In genomic region chr6:75437451-75438185, GRCh38 we compare ENCODE assay signal across 13 cellular contexts. TPM values are rescaled to one million over a fixed set of nuclear protein-coding genes. Genes with fewer than 3 reads are reported as not detected.
DNase-seq lines count a peak whose midpoint lies in the region; ATAC-seq, FAIRE-seq and TF ChIP-seq lines count a peak whose summit lies in the region.
"Had no signal": no experiment of that assay in that cellular context is flagged by ENCODE, and none has a peak within 500 bp of the region (broad histone marks: within the 10 kb centered on the region; RNA-seq: fewer than 3 reads in every experiment).

No MANE protein-coding gene starts in this region.

- H3K4me1 Mint-ChIP-seq in activated CD8-positive, alpha-beta T cell treated with anti-CD3 and anti-CD28 coated beads, Interleukin-2, amount 10 ng/mL, durations not matched to agents 7 days and 5 days (ENCODE audit: low read depth), result no peaks in the 10 kb centered on the region

- H2BK20ac ChIP-seq in IMR-90 (ENCODE audit: low read depth, low read length) (peak overlapping the region; percentile 57), H1 (ENCODE audit: low read length) (no peak overlapping the region)

- no peak overlapping the region for H2AFZ ChIP-seq in IMR-90 (replicated peaks; ENCODE audit: low read length, poor library complexity)
- 0 out of 2 replicates have a peak overlapping the region, but pooled peaks have one; percentile 5 for H2AFZ ChIP-seq in H1 (ENCODE audit: low read length)

- DNase-seq in IMR-90, result peak; percentile 80
- DNase-seq in H1 (ENCODE audit: low read depth in 1 of 2, low spot score in 2 of 2), result no peak
- no peak for DNase-seq in lower lobe of right lung
- DNase-seq in tibial artery, result peak in 1 of 2 donors; percentile 64
- DNase-seq in DMS79 treated with DMSO at 0.1 percent for 48 hours (lab: John Stamatoyannopoulos, UW), result no peak
- DNase-seq in activated T-cell treated with anti-CD3 and anti-CD28 coated beads, Interleukin-2, amount 50 U/mL, for 48 hours, result no peak
- DNase-seq in activated CD8-positive, alpha-beta T cell treated with anti-CD3 and anti-CD28 coated beads, Interleukin-2, amount 10 ng/mL, durations not matched to agents 7 days and 5 days, result no peak
- DNase-seq in activated CD4-positive, alpha-beta T cell treated with anti-CD3 and anti-CD28 coated beads, Interleukin-2, amount 50 U/mL, for 48 hours, result no peak
- DNase-seq: activated naive CD4-positive, alpha-beta T cell treated with Interleukin-2 at 50 U/mL for 16 hours; Caco-2; SHP77 had no signal

- H2BK5ac ChIP-seq in IMR-90 (ENCODE audit: low read depth, low read length, poor library complexity, severe bottlenecking) (peak overlapping the region; percentile 90), H1 (ENCODE audit: low read depth, low read length) (no peak overlapping the region)

- H3K79me2 ChIP-seq in H1 (ENCODE audit: control insufficient read depth in 1 of 2, insufficient read depth in 2 of 2, low read length in 2 of 2), result no peaks in the 10 kb centered on the region

- H2AK9ac ChIP-seq in IMR-90 (replicated peaks; ENCODE audit: low read depth, low read length, poor library complexity), result no peak overlapping the region

- H3K14ac ChIP-seq in IMR-90 (replicated peaks; ENCODE audit: low read depth, low read length) (peak overlapping the region; percentile 47; the same call in 1 of the 2 replicates), H1 (ENCODE audit: insufficient read length) (no peak overlapping the region)

- no peak overlapping the region; the same call in 1 of the 2 replicates for H3K23ac ChIP-seq in IMR-90 (ENCODE audit: low read depth, low read length)
- H3K23ac ChIP-seq in H1 (ENCODE audit: insufficient read length), result no peak overlapping the region

- no peaks in the 10 kb centered on the region for H3K23me2 ChIP-seq in H1 (ENCODE audit: low read depth, low read length)

- H3K4me3 ChIP-seq in IMR-90 (ENCODE audit: insufficient read depth, low read depth, low read length) (no peak overlapping the region), H1 (ENCODE audit: extremely low read depth in 1 of 4, insufficient read depth in 2 of 4, low read depth in 3 of 4, low read length in 4 of 4) (no peak overlapping the region), lower lobe of right lung (no peak overlapping the region), tibial artery (no peak overlapping the region)

- H3K9ac ChIP-seq in IMR-90 (ENCODE audit: low read depth, low read length), result no peak overlapping the region
- H3K9ac ChIP-seq in H1 (replicated peaks in 1 of 4; ENCODE audit: extremely low read depth in 1 of 4, low read depth in 3 of 4, low read length in 3 of 4), result no peak overlapping the region

- peaks cover 2% of the 10 kb centered on the region; the same call in 1 of the 2 replicates for H3K9me1 ChIP-seq in IMR-90 (ENCODE audit: insufficient read depth, low read length)

- H2AK5ac ChIP-seq in IMR-90 (ENCODE audit: low read depth, low read length), result no peak overlapping the region
- no peak overlapping the region for H2AK5ac ChIP-seq in H1 (ENCODE audit: low read depth, low read length)

- H3K9me3 ChIP-seq in IMR-90 (ENCODE audit: control insufficient read depth, insufficient read depth, low read length) (no peaks in the 10 kb centered on the region), H1 (ENCODE audit: insufficient read depth in 2 of 2, low read depth in 1 of 2, low read length in 1 of 2) (peaks cover 0 to 2% of the 10 kb centered on the region in 2 experiments; a peak in 1 of 4 replicates), lower lobe of right lung (no peaks in the 10 kb centered on the region), tibial artery (no peaks in the 10 kb centered on the region)
- H3K9me3 ChIP-seq: Caco-2 had no signal

- H3K27me3 Mint-ChIP-seq in activated CD8-positive, alpha-beta T cell treated with anti-CD3 and anti-CD28 coated beads, Interleukin-2, amount 10 ng/mL, durations not matched to agents 7 days and 5 days (ENCODE audit: low read depth), result no peaks in the 10 kb centered on the region
- H3K27me3 Mint-ChIP-seq: progenitor cell of endocrine pancreas had no signal

- H3K79me1 ChIP-seq in IMR-90 (ENCODE audit: low read depth in 1 of 2, low read length in 2 of 2), result no peaks in the 10 kb centered on the region
- no peaks in the 10 kb centered on the region for H3K79me1 ChIP-seq in H1 (ENCODE audit: low read depth, low read length)

- H4K20me1 ChIP-seq in IMR-90 (ENCODE audit: insufficient read depth, low read length) (no peaks in the 10 kb centered on the region), H1 (replicated peaks in 1 of 2; ENCODE audit: control insufficient read depth in 1 of 2, insufficient read depth in 2 of 2, low read length in 2 of 2) (no peaks in the 10 kb centered on the region)

- FAIRE-seq in H1 (lab: Jason Lieb, UNC), result no peak
- FAIRE-seq: GM12892 had no signal

- H3K36me3 Mint-ChIP-seq in activated CD8-positive, alpha-beta T cell treated with anti-CD3 and anti-CD28 coated beads, Interleukin-2, amount 10 ng/mL, durations not matched to agents 7 days and 5 days (ENCODE audit: low read depth), result no peaks in the 10 kb centered on the region

- BruUV-seq in IMR-90 (replicated peaks; lab: Mats Ljungman, UMichigan), result no TSS peak

- no peak overlapping the region for H3K27ac ChIP-seq in IMR-90 (ENCODE audit: insufficient read depth, low read length)
- no peak overlapping the region for H3K27ac ChIP-seq in H1 (ENCODE audit: low read depth, low read length)
- H3K27ac ChIP-seq in lower lobe of right lung, result peak overlapping the region; percentile 39
- peak overlapping the region; percentile 66 to 71 for H3K27ac ChIP-seq in tibial artery

- H2BK120ac ChIP-seq in IMR-90 (ENCODE audit: low read depth, low read length) (peak overlapping the region; percentile 46), H1 (replicated peaks; ENCODE audit: low read depth, low read length) (no peak overlapping the region)

- no peaks in the 10 kb centered on the region for H3K9me3 Mint-ChIP-seq in activated CD8-positive, alpha-beta T cell treated with anti-CD3 and anti-CD28 coated beads, Interleukin-2, amount 10 ng/mL, durations not matched to agents 7 days and 5 days (ENCODE audit: insufficient read depth)

- dilution Hi-C loops in IMR-90 (cut with HindIII; ENCODE audit: low sequenced_read_pairs, unreplicated experiment), result no loop called here

- intact Hi-C loops in IMR-90 (cut with micrococcal nuclease) (no loop called here), lower lobe of right lung (cut with DNase I) (no loop called here), tibial artery (cut with DNase I; ENCODE audit: low total_unique reads) (no loop called here)

- H2BK12ac ChIP-seq in H1 (ENCODE audit: low read depth, low read length), result no peak overlapping the region

- TF ChIP-seq RAD21 in IMR-90 (IDR thresholded peaks at IDR 0.05; ENCODE audit: low read length) (no peak), H1 (IDR thresholded peaks at IDR 0.05 in 1 of 2, conservative IDR thresholded peaks at IDR 0.05 in 1 of 2; ENCODE audit: low read depth in 2 of 2, low read length in 2 of 2) (no peak)

- no peak overlapping the region for H3K4me3 Mint-ChIP-seq in activated CD8-positive, alpha-beta T cell treated with anti-CD3 and anti-CD28 coated beads, Interleukin-2, amount 10 ng/mL, durations not matched to agents 7 days and 5 days

- peak overlapping the region; percentile 82; the same call in 1 of the 2 replicates for H3K4me2 ChIP-seq in IMR-90 (ENCODE audit: low read depth, low read length)
- H3K4me2 ChIP-seq in H1 (ENCODE audit: insufficient read depth in 1 of 2, low read depth in 2 of 2, low read length in 2 of 2), result no peak overlapping the region

- 0% methylated on average over 1 of the region's 6 CpGs; no CpG with 5 or more reads in 1 of the 2 experiments for WGBS in IMR-90 (ENCODE audit: extremely low coverage in 2 of 2, insufficient read length in 1 of 2), 2 experiments
- 90% methylated on average over 6 of the region's 6 CpGs; no CpG with 5 or more reads in 1 of the 2 experiments for WGBS in H1 (ENCODE audit: extremely low coverage in 1 of 2, insufficient coverage in 1 of 2, insufficient read length in 1 of 2, insufficient replicate concordance in 2 of 2, low coverage in 1 of 2, low lambda C conversion rate in 2 of 2, missing lambda C conversion rate in 1 of 2), 2 experiments

- H3K4ac ChIP-seq in IMR-90 (ENCODE audit: low read depth, low read length) (peak overlapping the region; percentile 4; the same call in 1 of the 2 replicates), H1 (replicated peaks; ENCODE audit: insufficient read length, low read depth, low read length) (no peak overlapping the region)

- CTCF ChIA-PET in IMR-90 (lab: Yijun Ruan, JAX) (interaction anchor here (1.0 to 1.3 kb wide), 2 partner anchors 10 to 140 kb away, joined by 3 read pairs; no protein-coding TSS in a partner anchor), H1 (lab: Charles Lee; ENCODE audit: partially characterized antibody) (interaction anchor here (0.8 kb wide), 1 partner anchor 125 kb away, joined by 5 read pairs; no protein-coding TSS in a partner anchor)
- CTCF ChIA-PET in activated CD8-positive, alpha-beta T cell treated with anti-CD3 and anti-CD28 coated beads, Interleukin-2, amount 10 ng/mL, durations not matched to agents 7 days and 5 days (lab: Charles Lee), result no interaction called here

- TF ChIP-seq CTCF in IMR-90 (conservative IDR thresholded peaks at IDR 0.05; ENCODE audit: low read depth, low read length) (no peak), H1 (IDR thresholded peaks at IDR 0.05; ENCODE audit: control extremely low read depth in 1 of 3, insufficient read depth in 1 of 3, low read depth in 1 of 3, low read length in 3 of 3) (no peak), lower lobe of right lung (IDR thresholded peaks at IDR 0.05) (no peak), tibial artery (IDR thresholded peaks at IDR 0.05) (no peak)

- H3K4me1 ChIP-seq in IMR-90 (ENCODE audit: control insufficient read depth, insufficient read depth, low read length) (peaks cover 8% of the 10 kb centered on the region), H1 (replicated peaks in 1 of 4; ENCODE audit: control insufficient read depth in 3 of 4, insufficient read depth in 4 of 4, low read length in 3 of 4) (no peaks in the 10 kb centered on the region), lower lobe of right lung (peaks cover 32% of the 10 kb centered on the region), tibial artery (peaks cover 0 to 52% (median 29%) of the 10 kb centered on the region in 4 donors)

- POLR2A ChIA-PET in IMR-90 (lab: Charles Lee; ENCODE audit: unreplicated experiment) (no interaction called here), H1 (lab: Charles Lee; ENCODE audit: partially characterized antibody) (no interaction called here)
- POLR2A ChIA-PET in activated CD8-positive, alpha-beta T cell treated with anti-CD3 and anti-CD28 coated beads, Interleukin-2, amount 10 ng/mL, durations not matched to agents 7 days and 5 days (lab: Charles Lee), result no interaction called here

- TF ChIP-seq EP300 in H1 (IDR thresholded peaks at IDR 0.05; ENCODE audit: borderline replicate concordance in 1 of 2, low read depth in 2 of 2, low read length in 2 of 2), result no peak

- no peak overlapping the region for H2BK15ac ChIP-seq in IMR-90 (ENCODE audit: low read depth, low read length)
- no peak overlapping the region for H2BK15ac ChIP-seq in H1 (ENCODE audit: low read length)

- H4K91ac ChIP-seq in IMR-90 (ENCODE audit: insufficient read depth, low read depth, low read length), result peak overlapping the region; percentile 47
- H4K91ac ChIP-seq in H1 (replicated peaks; ENCODE audit: insufficient read length, low read length), result no peak overlapping the region

- H4K5ac ChIP-seq in IMR-90 (ENCODE audit: low read depth, low read length) (no peak overlapping the region), H1 (ENCODE audit: insufficient read length, low read depth, low read length) (no peak overlapping the region)

- H3K56ac ChIP-seq in IMR-90 (ENCODE audit: extremely low read depth, insufficient read depth, low read length) (no peak overlapping the region), H1 (replicated peaks; ENCODE audit: insufficient read length, low read depth, low read length) (no peak overlapping the region)

- no peak overlapping the region for H3K27ac Mint-ChIP-seq in activated CD8-positive, alpha-beta T cell treated with anti-CD3 and anti-CD28 coated beads, Interleukin-2, amount 10 ng/mL, durations not matched to agents 7 days and 5 days
- H3K27ac Mint-ChIP-seq: progenitor cell of endocrine pancreas had no signal

- H3K36me3 ChIP-seq in IMR-90 (ENCODE audit: control insufficient read depth, insufficient read depth, low read length) (no peaks in the 10 kb centered on the region), H1 (ENCODE audit: control insufficient read depth in 2 of 4, insufficient read depth in 4 of 4, low read length in 3 of 4) (no peaks in the 10 kb centered on the region), lower lobe of right lung (no peaks in the 10 kb centered on the region), tibial artery (no peaks in the 10 kb centered on the region)

- ATAC-seq in IMR-90 (ENCODE audit: low read depth) (peak; percentile 89), lower lobe of right lung (peak; percentile 62 to 67)
- no peak for ATAC-seq in activated CD8-positive, alpha-beta T cell treated with anti-CD3 and anti-CD28 coated beads, Interleukin-2, amount 10 ng/mL, durations not matched to agents 7 days and 5 days

- H4K8ac ChIP-seq in IMR-90 (ENCODE audit: low read depth in 2 of 2, low read length in 2 of 2) (peak overlapping the region in 1 of 2 experiments; percentile 45; a peak in 2 of 4 replicates), H1 (ENCODE audit: extremely low read depth, insufficient read depth, low read length) (no peak overlapping the region)

- in situ Hi-C loops in IMR-90 (cut with MboI; ENCODE audit: low sequenced_read_pairs), result no loop called here

- no peak for TF ChIP-seq POLR2A in IMR-90 (IDR thresholded peaks at IDR 0.05; ENCODE audit: low read depth, low read length)
- no peak for TF ChIP-seq POLR2A in H1 (IDR thresholded peaks at IDR 0.05; ENCODE audit: control extremely low read depth in 1 of 2, low read depth in 2 of 2, low read length in 2 of 2)

- H3K27me3 ChIP-seq in IMR-90 (ENCODE audit: control insufficient read depth, insufficient read depth, low read length), result no peaks in the 10 kb centered on the region
- no peaks in the 10 kb centered on the region for H3K27me3 ChIP-seq in H1 (replicated peaks in 1 of 4; ENCODE audit: control insufficient read depth in 3 of 4, extremely low read depth in 1 of 4, insufficient read depth in 3 of 4, low read length in 3 of 4)
- H3K27me3 ChIP-seq in lower lobe of right lung (ENCODE audit: low read depth), result no peaks in the 10 kb centered on the region
- no peaks in the 10 kb centered on the region for H3K27me3 ChIP-seq in tibial artery

- H3K18ac ChIP-seq in IMR-90 (ENCODE audit: low read depth, low read length) (peak overlapping the region; percentile 51; the same call in 1 of the 2 replicates), H1 (ENCODE audit: extremely low read depth, low read length) (no peak overlapping the region)

RNA-seq across cellular contexts. Expression of gene FILIP1, which starts 56.0 kb away (rescaled TPM):
- total RNA-seq in IMR-90 (2012; rRNA removed), result under 0.01 TPM in 2 replicates
- polyA plus RNA-seq in IMR-90 (2012; rRNA removed), result 0.03 TPM in 1 of 2 replicates, not detected in the other
- 0.01 and 0.02 TPM in 2 replicates for polyA plus RNA-seq in IMR-90 (2012; cell fraction: cytosol; rRNA removed)
- polyA plus RNA-seq in IMR-90 (2012; cell fraction: nucleus; rRNA removed; ENCODE audit: low replicate concordance), result 0.01 TPM in 1 of 2 replicates, not detected in the other
- 5.0 and 5.7 TPM in 2 replicates for total RNA-seq in H1 (2021; fragmentation: NEBNext Ultra II Directional; extraction: Animal tissue kit (Norgen Biotek cat#: 25700))
- polyA plus RNA-seq in H1 (2011; rRNA removed), result 2.0 and 2.4 TPM in 2 replicates
- polyA plus RNA-seq in H1 (2011; cell fraction: cytosol; rRNA removed), result 4.7 TPM
- polyA plus RNA-seq in H1 (2011; cell fraction: nucleus; rRNA removed), result 8.2 TPM
- 2.8 to 4.3 TPM (median 4.0 TPM) in 4 replicates for polyA plus RNA-seq in H1 (2012, experiment 1 of 2)
- 0.10 TPM for polyA plus RNA-seq in H1 (2012, experiment 2 of 2)
- 5.2 TPM for polyA plus RNA-seq in H1 (2013, experiment 1 of 2)
- polyA plus RNA-seq in H1 (2013, experiment 2 of 2), result 4.2 TPM
- 5.4 and 10.6 TPM in 2 replicates for polyA minus RNA-seq in H1 (2011; rRNA and poly(A)+ RNA removed)
- 3.6 TPM for polyA minus RNA-seq in H1 (2011; cell fraction: cytosol; rRNA and poly(A)+ RNA removed)
- polyA minus RNA-seq in H1 (2011; cell fraction: nucleus; rRNA and poly(A)+ RNA removed), result 13.5 TPM
- total RNA-seq in lower lobe of right lung, result 17.4 TPM
- total RNA-seq in activated CD8-positive, alpha-beta T cell treated with anti-CD3 and anti-CD28 coated beads, Interleukin-2, amount 10 ng/mL, durations not matched to agents 7 days and 5 days, result not detected

Comparison
In these comparisons a context has a peak if more than half of its experiments do, and no peak if none do; other contexts are left out.
1. H3K27ac ChIP-seq: peak in lower lobe of right lung (single experiment) and tibial artery (2 of 2); none in IMR-90 (single experiment) and H1 (single experiment).